Comparison of ENCODE assay signal across 15 cellular contexts in the genomic region with DNA sequence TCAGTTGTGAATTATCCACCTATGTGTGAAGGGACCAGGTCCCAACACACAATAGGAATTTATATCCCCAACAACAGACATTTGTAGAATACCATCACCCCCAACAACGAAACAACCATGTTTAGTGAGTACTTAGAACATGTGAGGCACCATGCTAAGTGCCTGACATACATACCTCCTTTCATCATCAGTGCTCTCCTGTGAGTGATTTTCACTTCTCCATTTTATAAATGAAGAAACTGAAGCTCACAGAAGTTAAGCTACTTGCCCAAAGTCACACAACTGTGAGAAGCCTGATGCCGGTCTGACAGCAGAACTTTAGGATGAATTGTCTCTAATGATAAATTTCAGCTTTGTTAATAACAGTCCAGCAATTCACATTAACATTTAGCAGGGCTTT. TPM values are rescaled to one million over a fixed set of nuclear protein-coding genes. Genes with fewer than 3 reads are reported as not detected.
DNase-seq lines count a peak whose midpoint lies in the region; ATAC-seq, FAIRE-seq and TF ChIP-seq lines count a peak whose summit lies in the region.
"Had no signal": no experiment of that assay in that cellular context is flagged by ENCODE, and none has a peak within 500 bp of the region (broad histone marks: within the 10 kb centered on the region; RNA-seq: fewer than 3 reads in every experiment).

No MANE protein-coding gene starts in this region.

- H3K79me2 ChIP-seq in GM12878 (ENCODE audit: control insufficient read depth, insufficient read depth, low read length) = no peaks in the 10 kb centered on the region

- H3K36me3 Mint-ChIP-seq in activated CD4-positive, alpha-beta memory T cell treated with anti-CD3 and anti-CD28 coated beads, Interleukin-2, amount 10 ng/mL, durations not matched to agents 7 days and 5 days (ENCODE audit: low read depth) = no peaks in the 10 kb centered on the region
- H3K36me3 Mint-ChIP-seq: activated naive CD8-positive, alpha-beta T cell had no signal

- H4K20me1 ChIP-seq in GM12878 (ENCODE audit: control insufficient read depth, insufficient read depth) = no peaks in the 10 kb centered on the region

- TF ChIP-seq POLR2A in GM12878 (IDR thresholded peaks at IDR 0.05; ENCODE audit: low read depth, low read length) = no peak

- H3K9me3 ChIP-seq in GM12878 (replicated peaks; ENCODE audit: control insufficient read depth, insufficient read depth, low read length) (no peaks in the 10 kb centered on the region), upper lobe of right lung (no peaks in the 10 kb centered on the region)
- H3K9me3 ChIP-seq: pancreas, stomach had no signal

- intact Hi-C loops in GM12878 (cut with micrococcal nuclease; ENCODE audit: unreplicated experiment) (no loop called here), upper lobe of right lung (cut with DNase I) (no loop called here)

- peaks cover 5% of the 10 kb centered on the region for H3K4me1 Mint-ChIP-seq in activated CD4-positive, alpha-beta memory T cell treated with anti-CD3 and anti-CD28 coated beads, Interleukin-2, amount 10 ng/mL, durations not matched to agents 7 days and 5 days

- SMC1A ChIA-PET in GM12878 (lab: Charles Lee; ENCODE audit: uncharacterized antibody, unreplicated experiment) = interaction anchor here (0.6 to 1.6 kb wide), 8 partner anchors 9 to 560 kb away, joined by 3 to 5 read pairs (median 4); no protein-coding TSS in a partner anchor

- TF ChIP-seq EP300 in GM12878 (IDR thresholded peaks at IDR 0.05; ENCODE audit: borderline replicate concordance in 1 of 2, control insufficient read depth in 1 of 2, low read depth in 2 of 2, low read length in 2 of 2) = no peak

- 0% methylated on average over 2 of the region's 2 CpGs for WGBS in GM12878 (ENCODE audit: insufficient coverage, insufficient replicate concordance, low lambda C conversion rate, missing lambda C conversion rate)

- H3K4me3 Mint-ChIP-seq in activated CD4-positive, alpha-beta memory T cell treated with anti-CD3 and anti-CD28 coated beads, Interleukin-2, amount 10 ng/mL, durations not matched to agents 7 days and 5 days = no peak overlapping the region
- H3K4me3 Mint-ChIP-seq: activated naive CD8-positive, alpha-beta T cell had no signal

- CTCF ChIA-PET in GM12878 (lab: Yijun Ruan, JAX) = interaction anchor here (0.9 to 2.0 kb wide), 6 partner anchors 9 to 48 kb away, joined by 3 to 8 read pairs (median 3); no protein-coding TSS in a partner anchor
- CTCF ChIA-PET in activated CD4-positive, alpha-beta memory T cell treated with anti-CD3 and anti-CD28 coated beads, Interleukin-2, amount 10 ng/mL, durations not matched to agents 7 days and 5 days (lab: Charles Lee) = interaction anchor here (2.3 kb wide), 1 partner anchor 21 kb away, joined by 7 read pairs; no protein-coding TSS in a partner anchor

- in situ Hi-C loops in GM12878 (cut with MboI) = no loop called here

- no TSS peak for BruUV-seq in GM12878 (replicated peaks; lab: Mats Ljungman, UMichigan)

- FAIRE-seq in GM12878 (lab: Jason Lieb, UNC) = peak; percentile 56
- FAIRE-seq: GM19239, pancreas had no signal

- POLR2A ChIA-PET in GM12878 (lab: Charles Lee) = no interaction called here
- POLR2A ChIA-PET in activated CD4-positive, alpha-beta memory T cell treated with anti-CD3 and anti-CD28 coated beads, Interleukin-2, amount 10 ng/mL, durations not matched to agents 7 days and 5 days (lab: Charles Lee) = no interaction called here

- H3K27ac Mint-ChIP-seq in activated CD4-positive, alpha-beta memory T cell treated with anti-CD3 and anti-CD28 coated beads, Interleukin-2, amount 10 ng/mL, durations not matched to agents 7 days and 5 days = no peak overlapping the region
- H3K27ac Mint-ChIP-seq: activated naive CD8-positive, alpha-beta T cell had no signal

- H3K4me3 ChIP-seq in GM12878 (no peak overlapping the region), upper lobe of right lung (no peak overlapping the region)
- H3K4me3 ChIP-seq: pancreas, stomach had no signal

- H3K27me3 Mint-ChIP-seq in activated CD4-positive, alpha-beta memory T cell treated with anti-CD3 and anti-CD28 coated beads, Interleukin-2, amount 10 ng/mL, durations not matched to agents 7 days and 5 days = peaks cover 64% of the 10 kb centered on the region

- no peak for TF ChIP-seq RAD21 in GM12878 (IDR thresholded peaks at IDR 0.05; ENCODE audit: insufficient read depth, low read depth, low read length)

- TF ChIP-seq CTCF in GM12878 (IDR thresholded peaks at IDR 0.05 in 2 of 3, conservative IDR thresholded peaks at IDR 0.05 in 1 of 3; ENCODE audit: control insufficient read depth in 2 of 3, extremely low read depth in 1 of 3, insufficient read depth in 1 of 3, low read depth in 3 of 3, low read length in 3 of 3) (no peak), upper lobe of right lung (IDR thresholded peaks at IDR 0.05) (no peak)

- no peak overlapping the region for H3K9ac ChIP-seq in GM12878 (ENCODE audit: control insufficient read depth, insufficient read depth, low read length)

- H3K27me3 ChIP-seq in GM12878 (replicated peaks in 1 of 2; ENCODE audit: control insufficient read depth in 2 of 2, insufficient read depth in 2 of 2, low read length in 1 of 2) (no peaks in the 10 kb centered on the region; a peak in 1 of 4 replicates), upper lobe of right lung (no peaks in the 10 kb centered on the region)
- H3K27me3 ChIP-seq: pancreas had no signal

- H3K4me2 ChIP-seq in GM12878 (ENCODE audit: control insufficient read depth, insufficient read depth) = 0 out of 2 replicates have a peak overlapping the region, but pooled peaks have one; percentile 20

- H3K36me3 ChIP-seq in GM12878 (ENCODE audit: control insufficient read depth in 2 of 2, insufficient read depth in 2 of 2, low read length in 1 of 2) (no peaks in the 10 kb centered on the region), upper lobe of right lung (no peaks in the 10 kb centered on the region)
- H3K36me3 ChIP-seq: pancreas, stomach had no signal

- RAD21 ChIA-PET in GM12878 (lab: Charles Lee; ENCODE audit: unreplicated experiment) = interaction anchor here (0.6 to 2.0 kb wide), 3 partner anchors 21 to 49 kb away, joined by 3 to 11 read pairs (median 4); no protein-coding TSS in a partner anchor

- ATAC-seq in GM18517 (IDR thresholded peaks at IDR 0.05; ENCODE audit: unreplicated experiment) = peak; percentile 72
- ATAC-seq in GM21825 (IDR thresholded peaks at IDR 0.05; ENCODE audit: unreplicated experiment) = peak; percentile 63
- peak; percentile 59 for ATAC-seq in HG03558 (IDR thresholded peaks at IDR 0.05; ENCODE audit: extremely low read depth, unreplicated experiment)
- ATAC-seq in GM12878 = peak; percentile 92
- no peak for ATAC-seq in upper lobe of right lung
- ATAC-seq: pancreas, PC-3 had no signal

- peaks cover 9% of the 10 kb centered on the region for H3K4me1 ChIP-seq in GM12878 (ENCODE audit: control insufficient read depth, insufficient read depth, low read length)
- H3K4me1 ChIP-seq in upper lobe of right lung = no peaks in the 10 kb centered on the region
- H3K4me1 ChIP-seq: pancreas had no signal

- H3K27ac ChIP-seq in GM12878 (ENCODE audit: control insufficient read depth, insufficient read depth) (no peak overlapping the region), upper lobe of right lung (no peak overlapping the region)
- H3K27ac ChIP-seq: pancreas, stomach had no signal

- no peaks in the 10 kb centered on the region for H3K9me3 Mint-ChIP-seq in activated CD4-positive, alpha-beta memory T cell treated with anti-CD3 and anti-CD28 coated beads, Interleukin-2, amount 10 ng/mL, durations not matched to agents 7 days and 5 days

- DNase-seq in GM12878 (ENCODE audit: low read depth, low spot score) (peak; percentile 35), mesenteric fat pad (ENCODE audit: low spot score) (no peak), upper lobe of right lung (no peak), D341Med (ENCODE audit: low spot score) (no peak)
- no peak for DNase-seq in activated CD4-positive, alpha-beta memory T cell treated with anti-CD3 and anti-CD28 coated beads, Interleukin-2, amount 10 ng/mL, durations not matched to agents 7 days and 5 days
- DNase-seq: mammary epithelial cell; pancreas; PC-3; stimulated activated CD4-positive, alpha-beta T cell treated with anti-CD3 and anti-CD28 coated beads, Interleukin-4, amount 100 ng/mL, for 1 hour; stomach had no signal

- H2AFZ ChIP-seq in GM12878 (ENCODE audit: control insufficient read depth, low read depth, low read length) = no peak overlapping the region; the same call in 1 of the 2 replicates

TF ChIP-seq in GM12878, 131 proteins besides CTCF, POLR2A, EP300 and RAD21 (continues in another document):
- TF ChIP-seq, protein P1, sequence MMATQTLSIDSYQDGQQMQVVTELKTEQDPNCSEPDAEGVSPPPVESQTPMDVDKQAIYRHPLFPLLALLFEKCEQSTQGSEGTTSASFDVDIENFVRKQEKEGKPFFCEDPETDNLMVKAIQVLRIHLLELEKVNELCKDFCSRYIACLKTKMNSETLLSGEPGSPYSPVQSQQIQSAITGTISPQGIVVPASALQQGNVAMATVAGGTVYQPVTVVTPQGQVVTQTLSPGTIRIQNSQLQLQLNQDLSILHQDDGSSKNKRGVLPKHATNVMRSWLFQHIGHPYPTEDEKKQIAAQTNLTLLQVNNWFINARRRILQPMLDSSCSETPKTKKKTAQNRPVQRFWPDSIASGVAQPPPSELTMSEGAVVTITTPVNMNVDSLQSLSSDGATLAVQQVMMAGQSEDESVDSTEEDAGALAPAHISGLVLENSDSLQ (IDR thresholded peaks at IDR 0.05) = no peak
- peak; percentile 92 for TF ChIP-seq SPI1 (IDR thresholded peaks at IDR 0.05; ENCODE audit: borderline replicate concordance, insufficient read depth, low read depth, low read length)

RNA-seq across cellular contexts. Expression of gene SPTB, which starts 35.4 kb away (rescaled TPM):
- total RNA-seq in GM12878 (2013; cell fraction: nucleolus; rRNA removed) = 0.08 and 0.20 TPM in 2 replicates
- under 0.01 and 0.05 TPM in 2 replicates for total RNA-seq in GM12878 (2014; rRNA removed)
- total RNA-seq in GM12878 (2014; rRNA removed; fragmentation: Illumina TruSeq; extraction: Trizol) = under 0.01 TPM in 1 of 2 replicates, not detected in the other
- total RNA-seq in GM12878 (2021) = 0.03 and 0.11 TPM in 2 replicates
- polyA plus RNA-seq in GM12878 (2011; ENCODE audit: low read depth) = not detected
- 0.04 and 0.06 TPM in 2 replicates for polyA plus RNA-seq in GM12878 (2011; rRNA removed)
- 0.03 and 0.04 TPM in 2 replicates for polyA plus RNA-seq in GM12878 (2011; cell fraction: cytosol; rRNA removed)
- polyA plus RNA-seq in GM12878 (2011; cell fraction: nucleus; rRNA removed) = 0.09 and 0.13 TPM in 2 replicates
- 0.03 and 0.13 TPM in 2 replicates for polyA plus RNA-seq in GM12878 (2012)
- polyA plus RNA-seq in GM12878 (2014; fragmentation: Illumina TruSeq; extraction: Trizol) = 0.01 TPM in 1 of 2 replicates, not detected in the other
- not detected for polyA plus RNA-seq in GM12878 (2014; fragmentation: Nextera tagmentation; extraction: Ambion mirVana)
- polyA plus RNA-seq in GM12878 (2014; rRNA removed) = 0.03 TPM in 1 of 2 replicates, not detected in the other
- polyA plus RNA-seq in GM12878 (2016; fragmentation: Nextera tagmentation; extraction: Ambion mirVana) = not detected
- polyA minus RNA-seq in GM12878 (2011; rRNA and poly(A)+ RNA removed) = 0.21 TPM in 1 of 2 replicates, not detected in the other
- polyA minus RNA-seq in GM12878 (2011; cell fraction: cytosol; rRNA and poly(A)+ RNA removed) = not detected in 2 replicates
- polyA minus RNA-seq in GM12878 (2011; cell fraction: nucleus; rRNA and poly(A)+ RNA removed) = not detected in 2 replicates
- total RNA-seq in mesenteric fat pad = 0.67 TPM
- total RNA-seq in activated CD4-positive, alpha-beta memory T cell treated with anti-CD3 and anti-CD28 coated beads, Interleukin-2, amount 10 ng/mL, durations not matched to agents 7 days and 5 days = under 1 TPM; 0.08 to 0.10 TPM
- total RNA-seq in upper lobe of right lung = 3.0 TPM
